8 cellular contexts compared by ENCODE assay signal in the genomic region with DNA sequence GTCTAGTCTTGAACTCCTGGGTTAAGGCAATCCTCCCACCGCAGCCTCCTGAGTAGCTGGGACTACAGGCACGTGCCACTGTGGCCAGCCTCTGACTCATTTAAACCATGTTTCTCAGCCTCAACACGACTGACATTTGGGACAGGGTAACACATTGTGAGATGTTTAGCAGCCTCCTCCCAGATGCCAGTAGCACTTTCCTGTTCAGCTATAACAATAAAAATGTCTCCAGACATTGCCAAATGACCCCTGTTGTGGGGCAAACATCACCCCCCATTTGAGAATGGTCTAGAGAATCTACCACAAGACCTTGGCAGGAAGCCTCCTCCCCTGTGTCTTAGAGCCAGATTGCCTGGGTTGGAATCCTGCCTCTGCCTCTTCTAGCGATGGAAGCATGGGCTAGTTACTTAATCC. TPM values are rescaled to one million over a fixed set of nuclear protein-coding genes. Genes with fewer than 3 reads are reported as not detected.
DNase-seq lines count a peak whose midpoint lies in the region; ATAC-seq and TF ChIP-seq lines count a peak whose summit lies in the region.

No MANE protein-coding gene starts in this region.

- no peaks in the 10 kb centered on the region for H3K36me3 ChIP-seq in BJ (ENCODE audit: control insufficient read depth, insufficient read depth, low read length)

- ATAC-seq in right cardiac atrium (peak; percentile 17 to 55), GM18867 (IDR thresholded peaks at IDR 0.05; ENCODE audit: unreplicated experiment) (no peak)

- no peak overlapping the region for H3K4me3 ChIP-seq in BJ (ENCODE audit: low read depth, low read length)
- H3K4me3 ChIP-seq in HFF-Myc (replicated peaks; ENCODE audit: low read depth, low read length), result no peak overlapping the region
- H3K4me3 ChIP-seq in right cardiac atrium (ENCODE audit: low read length), result no peak overlapping the region

- DNase-seq in BJ (ENCODE audit: low read depth) (peak; percentile 80), HFF-Myc (ENCODE audit: extremely low read depth, low read depth) (peak; percentile 76), right cardiac atrium (no peak), cortex of kidney (lab: John Stamatoyannopoulos, UW) (no peak), NCI-H2107 treated with DMSO at 0.1 percent for 48 hours (lab: John Stamatoyannopoulos, UW; ENCODE audit: unreplicated experiment) (no peak), NCI-H2107 (lab: John Stamatoyannopoulos, UW) (no peak)
- peak; percentile 42 to 54 for DNase-seq in activated CD4-positive, alpha-beta T cell treated with anti-CD3 and anti-CD28 coated beads, Interleukin-2, amount 50 U/mL, for 48 hours

- H3K9me3 ChIP-seq in right cardiac atrium (ENCODE audit: control insufficient read depth, low read length), result no peaks in the 10 kb centered on the region

- TF ChIP-seq CTCF in BJ (IDR thresholded peaks at IDR 0.05; ENCODE audit: insufficient read depth, low read depth, low read length) (no peak), HFF-Myc (IDR thresholded peaks at IDR 0.05; ENCODE audit: low read depth, low read length, missing control alignments) (no peak)

- POLR2A ChIA-PET in BJ (lab: Charles Lee), result no interaction called here

- intact Hi-C loops in right cardiac atrium (cut with DNase I), result no loop called here

- WGBS in right cardiac atrium, result 46% methylated on average over 4 of the region's 4 CpGs

- peaks cover 4% of the 10 kb centered on the region; the same call in 1 of the 2 replicates for H3K27me3 ChIP-seq in BJ (ENCODE audit: control insufficient read depth, insufficient read depth, low read length)
- no peaks in the 10 kb centered on the region for H3K27me3 ChIP-seq in right cardiac atrium (ENCODE audit: control insufficient read depth, insufficient read depth)

- CTCF ChIA-PET in BJ (lab: Yijun Ruan, JAX), result no interaction called here

- peak overlapping the region; percentile 87 for H3K27ac ChIP-seq in right cardiac atrium (ENCODE audit: low read length)

- peaks cover 5% of the 10 kb centered on the region for H3K4me1 ChIP-seq in right cardiac atrium (ENCODE audit: control insufficient read depth, insufficient read depth, low read length)

RNA-seq across cellular contexts. Expression of gene TMEM40, which starts 8.4 kb away (rescaled TPM):
- polyA plus RNA-seq in BJ (2011; rRNA removed) (0.20 and 0.52 TPM in 2 replicates), right cardiac atrium (5.2 TPM)
- polyA minus RNA-seq in BJ (2011; rRNA and poly(A)+ RNA removed), result not detected in 2 replicates
- total RNA-seq in right cardiac atrium, result 1 to 10 TPM; 3.3 to 5.1 (median 3.7) TPM

RNA-seq across cellular contexts. Expression of gene CAND2, which starts 45.8 kb away (rescaled TPM):
- polyA plus RNA-seq in BJ (2011; rRNA removed), result 1.3 and 2.3 TPM in 2 replicates
- polyA minus RNA-seq in BJ (2011; rRNA and poly(A)+ RNA removed), result 1.4 and 1.8 TPM in 2 replicates
- 10 to 100 TPM; 33.2 to 63.6 (median 50.4) TPM for total RNA-seq in right cardiac atrium
- polyA plus RNA-seq in right cardiac atrium, result 36.6 TPM

Comparison
In these comparisons a context has a peak if more than half of its experiments do, and no peak if none do; other contexts are left out.
1. DNase-seq: peak in BJ (single experiment), HFF-Myc (single experiment) and activated CD4-positive, alpha-beta T cell treated with anti-CD3 and anti-CD28 coated beads, Interleukin-2, amount 50 U/mL, for 48 hours (2 of 2); none in right cardiac atrium (0 of 3), cortex of kidney (single experiment), NCI-H2107 treated with DMSO at 0.1 percent for 48 hours (single experiment) and NCI-H2107 (single experiment).
2. RNA of gene CAND2, which starts 45.8 kb away (polyA plus RNA-seq): 36.6 TPM in right cardiac atrium (single experiment); 1.3 to 2.3 TPM in BJ; every median in the first group is over 10 times any median in the second.